In genomic region chr22:33327348-33327860, GRCh38 we compare ENCODE assay signal across 16 cellular contexts.
DNase-seq lines count a peak whose midpoint lies in the region; ATAC-seq, FAIRE-seq and TF ChIP-seq lines count a peak whose summit lies in the region.
"Had no signal": no experiment of that assay in that cellular context is flagged by ENCODE, and none has a peak within 500 bp of the region (broad histone marks: within the 10 kb centered on the region; RNA-seq: fewer than 3 reads in every experiment).

No MANE protein-coding gene starts in this region.

- no peaks in the 10 kb centered on the region for H3K9me2 ChIP-seq in PC-3 (replicated peaks; ENCODE audit: low read length)

- peaks cover 6% of the 10 kb centered on the region for H3K36me3 Mint-ChIP-seq in memory B cell
- H3K36me3 Mint-ChIP-seq: CD14-positive monocyte; CD8-positive, alpha-beta T cell had no signal

- TF ChIP-seq RAD21 in HepG2 (CRISPR knock-in tag; IDR thresholded peaks at IDR 0.05) = no peak

- no peak for ATAC-seq in HepG2
- ATAC-seq in right lobe of liver = no peak
- ATAC-seq in memory B cell (ENCODE audit: low read depth) = no peak
- ATAC-seq in GM19035 (IDR thresholded peaks at IDR 0.05; ENCODE audit: unreplicated experiment) = no peak
- no peak for ATAC-seq in HG03139 (IDR thresholded peaks at IDR 0.05; ENCODE audit: unreplicated experiment)
- no peak for ATAC-seq in PC-3
- ATAC-seq: CD8-positive, alpha-beta T cell; HCT116 had no signal

- H3K9me3 ChIP-seq in HepG2 (ENCODE audit: low read length) (no peaks in the 10 kb centered on the region), right lobe of liver (no peaks in the 10 kb centered on the region), PC-3 (ENCODE audit: low read length) (no peaks in the 10 kb centered on the region)

- H2AFZ ChIP-seq in HepG2 (ENCODE audit: low read length) = no peak overlapping the region
- H2AFZ ChIP-seq in PC-3 (ENCODE audit: low read length) = no peak overlapping the region
- H2AFZ ChIP-seq: GM23248 had no signal

- H3K9ac ChIP-seq in HepG2 (ENCODE audit: insufficient read depth, low read depth, low read length) (no peak overlapping the region), PC-3 (ENCODE audit: low read length) (no peak overlapping the region)
- H3K9ac ChIP-seq: GM23248 had no signal

- BruUV-seq in HepG2 (replicated peaks; lab: Mats Ljungman, UMichigan) = no TSS peak
- no TSS peak for BruUV-seq in PC-3 (replicated peaks; lab: Mats Ljungman, UMichigan)

- H3K27ac ChIP-seq in HepG2 (ENCODE audit: extremely low read length, insufficient read depth, low read length) (no peak overlapping the region), right lobe of liver (no peak overlapping the region), PC-3 (ENCODE audit: low read length) (no peak overlapping the region)
- H3K27ac ChIP-seq: GM23248 had no signal

- no peaks in the 10 kb centered on the region for H3K27me3 Mint-ChIP-seq in memory B cell

- peaks cover 5% of the 10 kb centered on the region for H3K9me3 Mint-ChIP-seq in memory B cell

- WGBS in HepG2 (ENCODE audit: low lambda C conversion rate) = 95% methylated on average over 9 of the region's 9 CpGs
- WGBS in right lobe of liver (ENCODE audit: insufficient coverage, low coverage, low lambda C conversion rate, missing lambda C conversion rate) = 79% methylated on average over 5 of the region's 9 CpGs

- CTCF ChIA-PET in HepG2 (lab: Yijun Ruan, JAX; ENCODE audit: low intra/inter-chr PET ratio, low total read pairs) (no interaction called here), PC-3 (lab: Charles Lee) (no interaction called here)

- H4K20me1 ChIP-seq in HepG2 (ENCODE audit: insufficient read depth, low read length) (no peaks in the 10 kb centered on the region), PC-3 (ENCODE audit: low read length) (no peaks in the 10 kb centered on the region)

- DNase-seq in HepG2 (ENCODE audit: low spot score) (no peak), right lobe of liver (no peak), RCC 7860 (ENCODE audit: low spot score) (peak; percentile 60), memory B cell (ENCODE audit: low spot score in 2 of 2) (no peak), PC-3 (no peak)
- DNase-seq: 8988T; ACHN; CD8-positive, alpha-beta T cell; COR-L47; GM23248; IMR-90 had no signal

- no peak overlapping the region for H3K4me3 Mint-ChIP-seq in memory B cell
- H3K4me3 Mint-ChIP-seq: CD14-positive monocyte; CD8-positive, alpha-beta T cell had no signal

- FAIRE-seq in HepG2 (lab: Jason Lieb, UNC) (no peak), RCC 7860 (lab: Jason Lieb, UNC) (peak; percentile 81)
- FAIRE-seq: H54 had no signal

- H3K4me2 ChIP-seq in HepG2 (ENCODE audit: low read depth, low read length) (no peak overlapping the region), PC-3 (ENCODE audit: low read length) (no peak overlapping the region)

- TF ChIP-seq EP300 in HepG2 (IDR thresholded peaks at IDR 0.05; ENCODE audit: low read depth in 2 of 2, low read length in 2 of 2) (no peak), HepG2 (CRISPR knock-in tag; IDR thresholded peaks at IDR 0.05; ENCODE audit: borderline replicate concordance) (no peak)

- POLR2A ChIA-PET in HepG2 (lab: Yijun Ruan, JAX) = interaction anchor here (3.0 kb wide), 1 partner anchor 8 kb away, joined by 8 read pairs; no protein-coding TSS in a partner anchor
- POLR2A ChIA-PET in PC-3 (lab: Charles Lee; ENCODE audit: unreplicated experiment) = no interaction called here

- TF ChIP-seq POLR2A in HepG2 (IDR thresholded peaks at IDR 0.05; ENCODE audit: insufficient read depth in 1 of 2, low read depth in 2 of 2, low read length in 2 of 2) (no peak), right lobe of liver (IDR thresholded peaks at IDR 0.05) (no peak)

- intact Hi-C loops in HepG2 (cut with micrococcal nuclease; ENCODE audit: unreplicated experiment) = no loop called here
- intact Hi-C loops in right lobe of liver (cut with DNase I) = no loop called here
- intact Hi-C loops in PC-3 (cut with micrococcal nuclease) = no loop called here

- in situ Hi-C loops in HepG2 (cut with HindIII; ENCODE audit: extremely low pct_ligation_motif_present, low pct_unique_long_range_greater_than_20kb) = no loop called here

- H3K27ac Mint-ChIP-seq in memory B cell = peak overlapping the region; percentile 41
- H3K27ac Mint-ChIP-seq: CD14-positive monocyte; CD8-positive, alpha-beta T cell had no signal

- H3K4me1 ChIP-seq in HepG2 (ENCODE audit: insufficient read depth, low read length) = peaks cover 52% of the 10 kb centered on the region
- H3K4me1 ChIP-seq in right lobe of liver = peaks cover 0 to 6% (median 0%) of the 10 kb centered on the region in 4 donors
- H3K4me1 ChIP-seq in PC-3 (ENCODE audit: insufficient read depth, low read length) = no peaks in the 10 kb centered on the region

- H3K4me3 ChIP-seq in HepG2 (replicated peaks in 1 of 3; ENCODE audit: insufficient read depth in 1 of 3, low read depth in 2 of 3, low read length in 3 of 3) (no peak overlapping the region), right lobe of liver (no peak overlapping the region), PC-3 (ENCODE audit: low read length) (no peak overlapping the region)
- H3K4me3 ChIP-seq: GM23248 had no signal

- H3K79me2 ChIP-seq in HepG2 (ENCODE audit: insufficient read depth, low read length) = no peaks in the 10 kb centered on the region
- H3K79me2 ChIP-seq in PC-3 (ENCODE audit: low read length) = no peaks in the 10 kb centered on the region

- H3F3A ChIP-seq in PC-3 (ENCODE audit: low read length, unreplicated experiment) = no peaks in the 10 kb centered on the region

- peaks cover 19% of the 10 kb centered on the region for H3K4me1 Mint-ChIP-seq in memory B cell
- H3K4me1 Mint-ChIP-seq: CD14-positive monocyte had no signal

- H3K27me3 ChIP-seq in HepG2 (ENCODE audit: control insufficient read depth in 1 of 2, insufficient read depth in 2 of 2, low read length in 2 of 2) (no peaks in the 10 kb centered on the region), right lobe of liver (no peaks in the 10 kb centered on the region), PC-3 (ENCODE audit: low read length) (no peaks in the 10 kb centered on the region)

- no peak for TF ChIP-seq CTCF in HepG2 (CRISPR knock-in tag; IDR thresholded peaks at IDR 0.05)
- TF ChIP-seq CTCF in right lobe of liver (IDR thresholded peaks at IDR 0.05) = no peak
- no peak for TF ChIP-seq CTCF in PC-3 (conservative IDR thresholded peaks at IDR 0.05; ENCODE audit: low read depth, low read length)

- peaks cover 0 to 1% of the 10 kb centered on the region in 2 experiments; a peak in 1 of 5 replicates for H3K36me3 ChIP-seq in HepG2 (replicated peaks in 1 of 2; ENCODE audit: control insufficient read depth in 1 of 2, insufficient read depth in 2 of 2, low read length in 2 of 2)
- H3K36me3 ChIP-seq in right lobe of liver = no peaks in the 10 kb centered on the region
- no peaks in the 10 kb centered on the region for H3K36me3 ChIP-seq in PC-3 (ENCODE audit: low read depth, low read length)
